8 cellular contexts compared by ENCODE assay signal in the genomic region with DNA sequence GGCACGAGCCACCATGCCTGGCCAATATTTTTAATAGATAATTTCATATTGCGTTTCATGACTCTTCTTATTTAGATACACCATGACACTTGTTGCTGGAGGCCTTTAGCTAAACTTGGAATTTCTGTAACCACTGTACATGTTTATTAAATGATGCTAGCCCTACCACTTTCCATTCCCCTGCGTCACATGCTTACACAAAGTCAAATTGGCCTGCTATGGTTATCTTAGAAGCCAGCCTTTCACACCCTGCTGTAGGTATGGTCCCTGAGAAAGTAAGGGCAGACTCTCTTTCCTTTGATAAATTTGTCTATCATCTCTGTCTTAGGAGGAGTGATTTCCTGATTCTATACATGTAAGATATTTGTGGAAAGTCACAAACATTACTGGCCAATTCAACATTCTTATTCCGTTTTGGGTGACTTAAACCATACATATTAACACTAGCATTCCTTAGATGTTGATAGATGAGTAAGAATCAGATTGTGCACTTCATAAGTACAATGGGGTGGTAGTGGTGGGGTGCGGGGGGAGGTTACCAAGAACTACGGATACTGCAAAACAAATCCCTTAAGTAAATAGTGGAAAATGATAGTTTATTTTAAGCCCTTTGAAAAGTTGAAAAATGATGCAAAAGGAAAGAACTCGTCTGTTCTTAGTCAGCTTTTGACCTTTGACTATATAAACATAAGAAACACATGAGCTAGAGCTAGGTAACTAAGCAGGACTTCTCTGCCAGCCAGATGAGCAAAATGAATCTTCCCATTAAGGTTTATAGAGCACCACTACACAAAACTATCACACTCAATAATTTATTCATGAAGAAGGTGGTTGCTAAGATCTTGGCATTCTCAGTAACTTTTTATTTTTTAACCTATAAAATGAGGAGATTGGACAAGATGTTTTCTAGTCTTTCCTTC.
DNase-seq lines count a peak whose midpoint lies in the region; ATAC-seq and TF ChIP-seq lines count a peak whose summit lies in the region.

No MANE protein-coding gene starts in this region.

- no peak overlapping the region for H3K4me3 ChIP-seq in fibroblast of mammary gland (ENCODE audit: control insufficient read depth, low read depth, low read length)

- TF ChIP-seq CTCF in fibroblast of mammary gland (conservative IDR thresholded peaks at IDR 0.05; ENCODE audit: control insufficient read depth, insufficient read depth, low read depth, low read length), result no peak

- DNase-seq in activated CD4-positive, alpha-beta T cell treated with anti-CD3 and anti-CD28 coated beads, Interleukin-2, amount 50 U/mL, for 1 hour, result peak; percentile 44
- DNase-seq in fibroblast of mammary gland (ENCODE audit: low read depth) (peak; percentile 82), NCI-H446 treated with DMSO at 0.1 percent for 48 hours (lab: John Stamatoyannopoulos, UW) (no peak), epidermal melanocyte (ENCODE audit: insufficient read length, low spot score) (no peak)
- peak; percentile 26 to 71 (median 59) for DNase-seq in stimulated activated CD4-positive, alpha-beta T cell treated with anti-CD3 and anti-CD28 coated beads, TNF-alpha, amount 100 ng/mL, for 48 hours (ENCODE audit: low read depth in 3 of 3)

- ATAC-seq in HG03442 (IDR thresholded peaks at IDR 0.05; ENCODE audit: unreplicated experiment) (peak; percentile 23), HG03159 (IDR thresholded peaks at IDR 0.05; ENCODE audit: unreplicated experiment) (no peak), HG02678 (IDR thresholded peaks at IDR 0.05; ENCODE audit: unreplicated experiment) (no peak)

Comparison
In these comparisons a context has a peak if more than half of its experiments do, and no peak if none do; other contexts are left out.
1. DNase-seq: peak in activated CD4-positive, alpha-beta T cell treated with anti-CD3 and anti-CD28 coated beads, Interleukin-2, amount 50 U/mL, for 1 hour (single experiment), fibroblast of mammary gland (single experiment) and stimulated activated CD4-positive, alpha-beta T cell treated with anti-CD3 and anti-CD28 coated beads, TNF-alpha, amount 100 ng/mL, for 48 hours (3 of 3); none in NCI-H446 treated with DMSO at 0.1 percent for 48 hours (single experiment) and epidermal melanocyte (single experiment).